In the genomic region with DNA sequence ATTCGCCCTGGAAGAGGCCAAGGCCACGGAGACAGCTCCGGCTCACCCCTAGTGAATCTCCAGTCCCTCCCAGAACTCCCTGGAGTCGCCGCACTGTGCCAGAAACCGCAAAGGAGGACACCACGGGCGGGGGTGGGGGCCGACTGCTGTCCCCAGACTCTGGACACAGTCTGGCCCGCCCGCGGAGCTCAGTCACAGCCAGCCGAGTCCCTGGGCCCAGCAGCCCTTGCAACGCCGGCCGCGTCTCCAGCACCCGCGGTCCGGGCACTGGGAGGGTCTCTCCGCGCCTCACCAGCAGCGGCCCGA, we compare ENCODE assay signal across 8 cellular contexts. TPM values are rescaled to one million over a fixed set of nuclear protein-coding genes. Genes with fewer than 3 reads are reported as not detected.
A peak's percentile ranks its signal among the peaks of the same experiment; 100 is the strongest.
DNase-seq lines count a peak whose midpoint lies in the region; ATAC-seq and FAIRE-seq lines count a peak whose summit lies in the region.

No MANE protein-coding gene starts in this region.

- H3K36me3 ChIP-seq in CD4-positive, alpha-beta memory T cell (ENCODE audit: insufficient read depth, low read length), result no peaks in the 10 kb centered on the region
- H3K36me3 ChIP-seq in HAP-1 (replicated peaks) (peaks cover 12% of the 10 kb centered on the region), mesodermal cell (ENCODE audit: control insufficient read depth, insufficient read depth, low read length) (peaks cover 16% of the 10 kb centered on the region), urinary bladder (ENCODE audit: insufficient read depth) (peaks cover 5% of the 10 kb centered on the region)

- peak in 1 of 5 donors; percentile 7 for DNase-seq in CD4-positive, alpha-beta memory T cell
- DNase-seq in HAP-1 (ENCODE audit: low spot score in 2 of 2) (peak in 1 of 2 experiments; percentile 43), RCC 7860 (ENCODE audit: low spot score) (peak; percentile 47), dermis blood vessel endothelial cell (peak; percentile 43), NCI-H1694 treated with DMSO at 0.1 percent for 48 hours (lab: John Stamatoyannopoulos, UW) (no peak)

- peak overlapping the region; percentile 80 to 91 (median 88) for H3K4me3 Mint-ChIP-seq in CD4-positive, alpha-beta memory T cell

- CTCF ChIA-PET in CD4-positive, alpha-beta memory T cell (lab: Charles Lee; ENCODE audit: partially characterized antibody), result interaction anchor here (1.1 to 2.1 kb wide), 4 partner anchors 13 to 49 kb away, joined by 4 to 12 read pairs (median 4); a partner anchor contains a TSS

- no peak for ATAC-seq in GM18511 (IDR thresholded peaks at IDR 0.05; ENCODE audit: unreplicated experiment)

- FAIRE-seq in RCC 7860 (lab: Jason Lieb, UNC), result no peak

- no peaks in the 10 kb centered on the region for H3K9me3 ChIP-seq in CD4-positive, alpha-beta memory T cell (ENCODE audit: control insufficient read depth in 1 of 2, low read length in 2 of 2)
- H3K9me3 ChIP-seq in HAP-1 (no peaks in the 10 kb centered on the region), mesodermal cell (ENCODE audit: control insufficient read depth, low read length) (no peaks in the 10 kb centered on the region)

- peak overlapping the region in 1 of 2 donors; percentile 70 for H3K4me3 ChIP-seq in CD4-positive, alpha-beta memory T cell (ENCODE audit: low read length in 2 of 2)
- H3K4me3 ChIP-seq in HAP-1, result peak overlapping the region; percentile 86
- peak overlapping the region; percentile 88 for H3K4me3 ChIP-seq in mesodermal cell (ENCODE audit: extremely low read depth, insufficient read depth, low read length, poor library complexity, severe bottlenecking)
- peak overlapping the region; percentile 90 for H3K4me3 ChIP-seq in urinary bladder (ENCODE audit: low read depth, low read length)

- H3K27me3 Mint-ChIP-seq in CD4-positive, alpha-beta memory T cell, result no peaks in the 10 kb centered on the region

- H3K27ac Mint-ChIP-seq in CD4-positive, alpha-beta memory T cell, result peak overlapping the region; percentile 78 to 94 (median 93)

- no peaks in the 10 kb centered on the region for H3K9me3 Mint-ChIP-seq in CD4-positive, alpha-beta memory T cell

- 0 to 2% methylated on average over 22 to 24 of the region's 24 CpGs for WGBS in mesodermal cell (ENCODE audit: insufficient coverage in 2 of 2), 2 experiments
- WGBS in urinary bladder, result under 1% methylated on average over 24 of the region's 24 CpGs

- no peaks in the 10 kb centered on the region for H3K27me3 ChIP-seq in CD4-positive, alpha-beta memory T cell (ENCODE audit: insufficient read depth, low read length)
- no peaks in the 10 kb centered on the region for H3K27me3 ChIP-seq in HAP-1 (ENCODE audit: low read depth)

- POLR2A ChIA-PET in CD4-positive, alpha-beta memory T cell (lab: Charles Lee; ENCODE audit: partially characterized antibody), result interaction anchor here (0.8 to 4.2 kb wide), 28 partner anchors 8 to 539 kb away, joined by 3 to 100 read pairs (median 7); a partner anchor contains a TSS

- intact Hi-C loops in CD4-positive, alpha-beta memory T cell (cut with micrococcal nuclease), result no loop called here

- H3K4me1 Mint-ChIP-seq in CD4-positive, alpha-beta memory T cell, result peaks cover 27 to 61% (median 39%) of the 10 kb centered on the region in 4 donors

- H3K4me1 ChIP-seq in CD4-positive, alpha-beta memory T cell (ENCODE audit: insufficient read depth, low read length), result peaks cover 51% of the 10 kb centered on the region
- peaks cover 14% of the 10 kb centered on the region for H3K4me1 ChIP-seq in HAP-1
- peaks cover 7% of the 10 kb centered on the region for H3K4me1 ChIP-seq in mesodermal cell (ENCODE audit: control insufficient read depth, insufficient read depth, low read length, poor library complexity, severe bottlenecking)
- no peaks in the 10 kb centered on the region for H3K4me1 ChIP-seq in urinary bladder (ENCODE audit: insufficient read depth)

- peaks cover 4 to 12% of the 10 kb centered on the region in 2 donors for H3K36me3 Mint-ChIP-seq in CD4-positive, alpha-beta memory T cell

- H3K27ac ChIP-seq in CD4-positive, alpha-beta memory T cell (ENCODE audit: low read depth, low read length), result peak overlapping the region; percentile 77
- peak overlapping the region; percentile 73 for H3K27ac ChIP-seq in mesodermal cell (ENCODE audit: low read depth, low read length, severe bottlenecking)
- peak overlapping the region; percentile 83 for H3K27ac ChIP-seq in urinary bladder (ENCODE audit: low read depth)

- in situ Hi-C loops in HAP-1 (cut with MboI; ENCODE audit: low sequenced_read_pairs), result no loop called here

RNA-seq across cellular contexts. Expression of a gene that starts 0.5 kb away (rescaled TPM):
- total RNA-seq in CD4-positive, alpha-beta memory T cell, result 10 to 100 TPM; 38.9 to 40.5 TPM
- polyA plus RNA-seq in CD4-positive, alpha-beta memory T cell, result 10 to 100 TPM; 14.5 TPM
- 19.1 and 45.8 TPM in 2 replicates for total RNA-seq in dermis blood vessel endothelial cell
- 8.7 TPM for polyA plus RNA-seq in mesodermal cell (2013, experiment 1 of 2)
- polyA plus RNA-seq in mesodermal cell (2013, experiment 2 of 2), result 6.6 TPM
- 12.2 TPM for total RNA-seq in urinary bladder
- 18.9 TPM for polyA plus RNA-seq in urinary bladder

RNA-seq across cellular contexts. Expression of a gene that starts 5.9 kb away (rescaled TPM):
- total RNA-seq in CD4-positive, alpha-beta memory T cell, result 10 to 100 TPM; 36.6 to 38.0 TPM
- polyA plus RNA-seq in CD4-positive, alpha-beta memory T cell, result 10 to 100 TPM; 22.3 to 30.8 TPM
- total RNA-seq in dermis blood vessel endothelial cell (37.3 and 45.6 TPM in 2 replicates), urinary bladder (30.1 TPM)
- 74.9 TPM for polyA plus RNA-seq in mesodermal cell (2013, experiment 1 of 2)
- polyA plus RNA-seq in mesodermal cell (2013, experiment 2 of 2), result 73.0 TPM
- 43.0 TPM for polyA plus RNA-seq in urinary bladder

RNA-seq across cellular contexts. Expression of a gene that starts 17.9 kb away (rescaled TPM):
- total RNA-seq in CD4-positive, alpha-beta memory T cell, result 1 to 10 TPM; 1.1 to 1.2 TPM
- under 1 TPM in 1 of 2 donors, not detected in 1; 0.36 TPM for polyA plus RNA-seq in CD4-positive, alpha-beta memory T cell
- 0.23 TPM in 1 of 2 replicates, not detected in the other for total RNA-seq in dermis blood vessel endothelial cell
- polyA plus RNA-seq in mesodermal cell (2013, experiment 1 of 2), result 1.8 TPM
- polyA plus RNA-seq in mesodermal cell (2013, experiment 2 of 2), result 1.5 TPM
- total RNA-seq in urinary bladder, result 0.42 TPM
- polyA plus RNA-seq in urinary bladder, result 0.52 TPM

RNA-seq across cellular contexts. Expression of a gene that starts 35.3 kb away (rescaled TPM):
- 10 to 100 TPM; 36.2 to 36.3 TPM for total RNA-seq in CD4-positive, alpha-beta memory T cell
- polyA plus RNA-seq in CD4-positive, alpha-beta memory T cell, result 100 to 1,000 TPM in 1 of 2 donors, 10 to 100 TPM in 1; 84.7 to 110 TPM
- 33.6 and 52.9 TPM in 2 replicates for total RNA-seq in dermis blood vessel endothelial cell
- 89.0 TPM for polyA plus RNA-seq in mesodermal cell (2013, experiment 1 of 2)
- polyA plus RNA-seq in mesodermal cell (2013, experiment 2 of 2), result 75.8 TPM
- total RNA-seq in urinary bladder, result 29.1 TPM
- polyA plus RNA-seq in urinary bladder, result 87.7 TPM

RNA-seq across cellular contexts. Expression of a gene that starts 35.6 kb away (rescaled TPM):
- total RNA-seq in CD4-positive, alpha-beta memory T cell, result 10 to 100 TPM; 66.6 to 67.9 TPM
- polyA plus RNA-seq in CD4-positive, alpha-beta memory T cell, result 100 to 1,000 TPM in 1 of 2 donors, 10 to 100 TPM in 1; 78.3 to 131 TPM
- total RNA-seq in dermis blood vessel endothelial cell (134 and 173 TPM in 2 replicates), urinary bladder (75.8 TPM)
- 145 TPM for polyA plus RNA-seq in mesodermal cell (2013, experiment 1 of 2)
- polyA plus RNA-seq in mesodermal cell (2013, experiment 2 of 2), result 121 TPM
- polyA plus RNA-seq in urinary bladder, result 90.4 TPM
